ENCODE assay signal across 8 cellular contexts in genomic region chr2:74957886-74958276, GRCh38. TPM values are rescaled to one million over a fixed set of nuclear protein-coding genes. Genes with fewer than 3 reads are reported as not detected.
A peak's percentile ranks its signal among the peaks of the same experiment; 100 is the strongest.
DNase-seq lines count a peak whose midpoint lies in the region; ATAC-seq and TF ChIP-seq lines count a peak whose summit lies in the region.

No MANE protein-coding gene starts in this region.

- 40% methylated on average over 5 of the region's 5 CpGs for WGBS in esophagus muscularis mucosa

- no peak for TF ChIP-seq CTCF in esophagus muscularis mucosa (IDR thresholded peaks at IDR 0.05)

- H3K27ac ChIP-seq in esophagus muscularis mucosa (replicated peaks in 1 of 4) (peak overlapping the region; percentile 90 to 95 (median 92)), rectal smooth muscle tissue (ENCODE audit: low read depth, low read length) (peak overlapping the region; percentile 96)

- H3K9me3 ChIP-seq in esophagus muscularis mucosa = peaks cover 0 to 4% (median 0%) of the 10 kb centered on the region in 4 donors

- TF ChIP-seq POLR2A in esophagus muscularis mucosa (IDR thresholded peaks at IDR 0.05; ENCODE audit: low read depth) = no peak

- H3K27me3 ChIP-seq in esophagus muscularis mucosa = no peaks in the 10 kb centered on the region
- H3K27me3 ChIP-seq in rectal smooth muscle tissue (ENCODE audit: control insufficient read depth, insufficient read depth, low read length) = no peaks in the 10 kb centered on the region

- ATAC-seq in GM19452 (IDR thresholded peaks at IDR 0.05; ENCODE audit: unreplicated experiment) (no peak), HG02763 (IDR thresholded peaks at IDR 0.05; ENCODE audit: unreplicated experiment) (no peak)

- no peak for TF ChIP-seq EP300 in esophagus muscularis mucosa (IDR thresholded peaks at IDR 0.05)

- peak overlapping the region; percentile 59; the same call in 1 of the 2 replicates for H3K4me3 ChIP-seq in GM08714 (ENCODE audit: low read length)
- H3K4me3 ChIP-seq in esophagus muscularis mucosa = peak overlapping the region; percentile 68 to 77 (median 73)
- peak overlapping the region; percentile 87 for H3K4me3 ChIP-seq in rectal smooth muscle tissue (ENCODE audit: low read length)

- DNase-seq in SIG-M5 treated with dmso at 0.1 percent for 504 hours (lab: John Stamatoyannopoulos, UW; ENCODE audit: unreplicated experiment) (peak; percentile 73), esophagus muscularis mucosa (ENCODE audit: extremely low spot score) (no peak), iPS-NIHi7 (ENCODE audit: extremely low spot score) (no peak)
- no peak for DNase-seq in stimulated activated CD4-positive, alpha-beta T cell treated with anti-CD3 and anti-CD28 coated beads, Interleukin-12 subunit alpha, Interleukin-12 subunit beta, amount 100 ng/mL, for 4 hours

- H3K9ac ChIP-seq in rectal smooth muscle tissue (ENCODE audit: low read length) = peak overlapping the region; percentile 75

- H3K36me3 ChIP-seq in esophagus muscularis mucosa (peaks cover 0 to 15% (median 2%) of the 10 kb centered on the region in 4 donors), rectal smooth muscle tissue (ENCODE audit: control insufficient read depth, insufficient read depth, low read length) (no peaks in the 10 kb centered on the region)

- H3K4me1 ChIP-seq in esophagus muscularis mucosa = peaks cover 10 to 18% (median 15%) of the 10 kb centered on the region in 4 donors
- H3K4me1 ChIP-seq in rectal smooth muscle tissue (ENCODE audit: control insufficient read depth, insufficient read depth, low read length) = peaks cover 3% of the 10 kb centered on the region

- intact Hi-C loops in esophagus muscularis mucosa (cut with DNase I) = no loop called here

RNA-seq across cellular contexts. Expression of gene POLE4, which starts 0.6 kb away (rescaled TPM):
- total RNA-seq in esophagus muscularis mucosa = 10 to 100 TPM; 22.0 to 35.9 (median 28.7) TPM
